Comparison of ENCODE assay signal across 8 cellular contexts in genomic region chr20:34515484-34516037, GRCh38. TPM values are rescaled to one million over a fixed set of nuclear protein-coding genes. Genes with fewer than 3 reads are reported as not detected.
DNase-seq lines count a peak whose midpoint lies in the region; ATAC-seq lines count a peak whose summit lies in the region.

No MANE protein-coding gene starts in this region.

- no peaks in the 10 kb centered on the region for H3K36me3 ChIP-seq in mesendoderm (ENCODE audit: control insufficient read depth, insufficient read depth, low read length)

- peak overlapping the region; percentile 70 for H3K4ac ChIP-seq in mesendoderm (ENCODE audit: low read depth, low read length)

- H2BK120ac ChIP-seq in mesendoderm (ENCODE audit: low read depth, low read length), result no peak overlapping the region

- no peaks in the 10 kb centered on the region for H3K4me1 ChIP-seq in mesendoderm (ENCODE audit: control insufficient read depth, low read depth, low read length)

- peak overlapping the region; percentile 97 for H3K27ac ChIP-seq in mesendoderm (ENCODE audit: low read depth, low read length)

- no peaks in the 10 kb centered on the region for H3K27me3 ChIP-seq in mesendoderm (ENCODE audit: insufficient read depth, low read length, poor library complexity)

- no peak overlapping the region for H2AK5ac ChIP-seq in mesendoderm (ENCODE audit: low read length)

- H4K8ac ChIP-seq in mesendoderm (ENCODE audit: low read depth, low read length), result no peak overlapping the region

- peak overlapping the region; percentile 74 for H3K56ac ChIP-seq in mesendoderm (ENCODE audit: low read length)

- H4K5ac ChIP-seq in mesendoderm (ENCODE audit: low read length), result no peak overlapping the region

- peak; percentile 53 for ATAC-seq in HG03025 (IDR thresholded peaks at IDR 0.05; ENCODE audit: low FRiP score, unreplicated experiment)

- H2BK5ac ChIP-seq in mesendoderm (ENCODE audit: low read length), result no peak overlapping the region

- peak; percentile 9 for DNase-seq in SKM-1 treated with dmso at 0.1 percent for 144 hours (lab: John Stamatoyannopoulos, UW; ENCODE audit: unreplicated experiment)
- no peak for DNase-seq in SKM-1 (lab: John Stamatoyannopoulos, UW; ENCODE audit: unreplicated experiment)
- DNase-seq in NCI-H2171 (lab: John Stamatoyannopoulos, UW), result peak; percentile 94
- peak; percentile 80 for DNase-seq in activated CD4-positive, alpha-beta T cell treated with anti-CD3 and anti-CD28 coated beads for 48 hours
- peak; percentile 72 for DNase-seq in dermis blood vessel endothelial cell
- peak; percentile 95 for DNase-seq in mesendoderm
- DNase-seq in stimulated activated CD8-positive, alpha-beta memory T cell treated with anti-CD3 and anti-CD28 coated beads, Interleukin-2, amount 100 ng/mL, for 1 hour (ENCODE audit: low read depth in 2 of 2), result peak; percentile 27 to 55

- H3K79me2 ChIP-seq in mesendoderm (ENCODE audit: control insufficient read depth, insufficient read depth, low read length), result peaks cover 9% of the 10 kb centered on the region

- no peaks in the 10 kb centered on the region for H3K79me1 ChIP-seq in mesendoderm (ENCODE audit: low read length)

- no peak overlapping the region for H2BK15ac ChIP-seq in mesendoderm (replicated peaks; ENCODE audit: low read depth)

- no CpG with 5 or more reads among the region's 25 CpGs for WGBS in mesendoderm (ENCODE audit: extremely low coverage, insufficient coverage, low lambda C conversion rate)

- peak overlapping the region; percentile 12 for H3K23ac ChIP-seq in mesendoderm (ENCODE audit: low read length)

- peak overlapping the region; percentile 86 for H3K4me3 ChIP-seq in mesendoderm (ENCODE audit: low read length)

- no peak overlapping the region for H3K18ac ChIP-seq in mesendoderm (ENCODE audit: low read length)

- H3K4me2 ChIP-seq in mesendoderm (ENCODE audit: low read length), result peak overlapping the region; percentile 34

- H3K9ac ChIP-seq in mesendoderm (ENCODE audit: low read length), result peak overlapping the region; percentile 96

RNA-seq across cellular contexts. Expression of gene DYNLRB1, which starts 0.7 kb away (rescaled TPM):
- total RNA-seq in dermis blood vessel endothelial cell, result 29.6 and 36.9 TPM in 2 replicates
- 198 TPM for polyA plus RNA-seq in mesendoderm (2013, experiment 1 of 2)
- polyA plus RNA-seq in mesendoderm (2013, experiment 2 of 2), result 199 TPM

RNA-seq across cellular contexts. Expression of gene MAP1LC3A, which starts 43.0 kb away (rescaled TPM):
- total RNA-seq in dermis blood vessel endothelial cell, result 20.9 and 45.8 TPM in 2 replicates
- polyA plus RNA-seq in mesendoderm (2013, experiment 1 of 2), result 3.3 TPM
- 3.3 TPM for polyA plus RNA-seq in mesendoderm (2013, experiment 2 of 2)
